ENCODE assay signal across 1 cellular context in genomic region chr1:204566583-204566955, GRCh38.
TF ChIP-seq lines count a peak whose summit lies in the region.

No MANE protein-coding gene starts in this region.

TF ChIP-seq in neural cell, 6 proteins besides CTCF, POLR2A, EP300 and RAD21 (continued from another document):
- TF ChIP-seq, protein P1, sequence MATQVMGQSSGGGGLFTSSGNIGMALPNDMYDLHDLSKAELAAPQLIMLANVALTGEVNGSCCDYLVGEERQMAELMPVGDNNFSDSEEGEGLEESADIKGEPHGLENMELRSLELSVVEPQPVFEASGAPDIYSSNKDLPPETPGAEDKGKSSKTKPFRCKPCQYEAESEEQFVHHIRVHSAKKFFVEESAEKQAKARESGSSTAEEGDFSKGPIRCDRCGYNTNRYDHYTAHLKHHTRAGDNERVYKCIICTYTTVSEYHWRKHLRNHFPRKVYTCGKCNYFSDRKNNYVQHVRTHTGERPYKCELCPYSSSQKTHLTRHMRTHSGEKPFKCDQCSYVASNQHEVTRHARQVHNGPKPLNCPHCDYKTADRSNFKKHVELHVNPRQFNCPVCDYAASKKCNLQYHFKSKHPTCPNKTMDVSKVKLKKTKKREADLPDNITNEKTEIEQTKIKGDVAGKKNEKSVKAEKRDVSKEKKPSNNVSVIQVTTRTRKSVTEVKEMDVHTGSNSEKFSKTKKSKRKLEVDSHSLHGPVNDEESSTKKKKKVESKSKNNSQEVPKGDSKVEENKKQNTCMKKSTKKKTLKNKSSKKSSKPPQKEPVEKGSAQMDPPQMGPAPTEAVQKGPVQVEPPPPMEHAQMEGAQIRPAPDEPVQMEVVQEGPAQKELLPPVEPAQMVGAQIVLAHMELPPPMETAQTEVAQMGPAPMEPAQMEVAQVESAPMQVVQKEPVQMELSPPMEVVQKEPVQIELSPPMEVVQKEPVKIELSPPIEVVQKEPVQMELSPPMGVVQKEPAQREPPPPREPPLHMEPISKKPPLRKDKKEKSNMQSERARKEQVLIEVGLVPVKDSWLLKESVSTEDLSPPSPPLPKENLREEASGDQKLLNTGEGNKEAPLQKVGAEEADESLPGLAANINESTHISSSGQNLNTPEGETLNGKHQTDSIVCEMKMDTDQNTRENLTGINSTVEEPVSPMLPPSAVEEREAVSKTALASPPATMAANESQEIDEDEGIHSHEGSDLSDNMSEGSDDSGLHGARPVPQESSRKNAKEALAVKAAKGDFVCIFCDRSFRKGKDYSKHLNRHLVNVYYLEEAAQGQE (IDR thresholded peaks at IDR 0.05; ENCODE audit: borderline replicate concordance): no peak
- TF ChIP-seq SMC3 (conservative IDR thresholded peaks at IDR 0.05; ENCODE audit: poor library complexity): no peak
